Comparison of ENCODE assay signal across 9 cellular contexts in the genomic region with DNA sequence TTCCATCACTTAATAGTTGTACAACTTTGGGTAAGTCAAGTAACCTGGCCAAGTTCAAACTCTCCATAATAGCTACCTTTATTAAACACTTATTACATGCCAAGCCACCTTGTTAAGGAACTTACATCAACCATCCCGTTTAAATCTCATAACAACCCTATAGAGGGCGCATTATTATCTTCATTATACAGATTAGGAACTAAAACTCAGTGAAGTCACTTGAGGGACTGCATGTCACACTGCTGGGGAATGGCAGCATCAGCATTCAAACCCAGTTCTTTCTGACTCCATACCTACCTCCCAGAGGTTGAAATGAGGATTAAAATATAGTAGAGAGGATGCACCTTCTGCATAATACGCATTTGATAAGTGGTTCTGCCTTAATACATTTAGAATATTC. TPM values are rescaled to one million over a fixed set of nuclear protein-coding genes. Genes with fewer than 3 reads are reported as not detected.
DNase-seq lines count a peak whose midpoint lies in the region; ATAC-seq and TF ChIP-seq lines count a peak whose summit lies in the region.
"Had no signal": no experiment of that assay in that cellular context is flagged by ENCODE, and none has a peak within 500 bp of the region (broad histone marks: within the 10 kb centered on the region; RNA-seq: fewer than 3 reads in every experiment).

No MANE protein-coding gene starts in this region.

- H3K9me3 ChIP-seq in right cardiac atrium (ENCODE audit: control insufficient read depth, low read length), result no peaks in the 10 kb centered on the region

- H3K4me1 ChIP-seq in right cardiac atrium (ENCODE audit: control insufficient read depth, insufficient read depth, low read length), result no peaks in the 10 kb centered on the region

- intact Hi-C loops in Right ventricle myocardium inferior (cut with DNase I) (no loop called here), right cardiac atrium (cut with DNase I) (no loop called here)

- no peaks in the 10 kb centered on the region for H3K9me3 Mint-ChIP-seq in type B pancreatic cell

- no peak overlapping the region for H3K27ac ChIP-seq in right cardiac atrium (ENCODE audit: low read length)

- no peak overlapping the region for H3K4me3 ChIP-seq in right cardiac atrium (ENCODE audit: low read length)

- no peaks in the 10 kb centered on the region for H3K36me3 Mint-ChIP-seq in type B pancreatic cell

- peaks cover 9% of the 10 kb centered on the region for H3K27me3 Mint-ChIP-seq in type B pancreatic cell

- TF ChIP-seq CTCF in type B pancreatic cell (conservative IDR thresholded peaks at IDR 0.05), result peak; percentile 63

- ATAC-seq in Right ventricle myocardium inferior (peak; percentile 39), right cardiac atrium (no peak), GM21390 (IDR thresholded peaks at IDR 0.05; ENCODE audit: unreplicated experiment) (no peak), HG03571 (IDR thresholded peaks at IDR 0.05; ENCODE audit: unreplicated experiment) (no peak), HG02885 (IDR thresholded peaks at IDR 0.05; ENCODE audit: poor library complexity, unreplicated experiment) (no peak)

- no peak overlapping the region for H3K4me3 Mint-ChIP-seq in type B pancreatic cell

- H3K4me1 Mint-ChIP-seq in type B pancreatic cell (ENCODE audit: unreplicated experiment), result peaks cover 21% of the 10 kb centered on the region

- DNase-seq in Right ventricle myocardium inferior (ENCODE audit: missing footprints) (no peak), right cardiac atrium (no peak), OCI-M1 (lab: John Stamatoyannopoulos, UW) (peak; percentile 64), fibroblast of the conjunctiva (ENCODE audit: low read depth) (peak; percentile 5), type B pancreatic cell (ENCODE audit: extremely low spot score, unreplicated experiment) (no peak)

- WGBS in right cardiac atrium, result 38% methylated on average over 3 of the region's 3 CpGs

- no peak overlapping the region for H3K27ac Mint-ChIP-seq in type B pancreatic cell

- H3K27me3 ChIP-seq in right cardiac atrium (ENCODE audit: control insufficient read depth, insufficient read depth), result no peaks in the 10 kb centered on the region

RNA-seq across cellular contexts. Expression of gene PLA2G2C, which starts 47.1 kb away (rescaled TPM):
- not detected for total RNA-seq in Right ventricle myocardium inferior
- total RNA-seq in right cardiac atrium, result under 1 TPM in 1 of 4 donors, not detected in 3; 0.31 TPM
- polyA plus RNA-seq in right cardiac atrium, result 0.02 TPM
- total RNA-seq in type B pancreatic cell (ENCODE audit: low replicate concordance), result not detected in 2 replicates

RNA-seq across cellular contexts. Expression of gene UBXN10, which starts 47.5 kb away (rescaled TPM):
- 1.9 TPM for total RNA-seq in Right ventricle myocardium inferior
- 1 to 10 TPM; 4.7 to 6.3 (median 5.5) TPM for total RNA-seq in right cardiac atrium
- polyA plus RNA-seq in right cardiac atrium, result 3.2 TPM
- 1.6 and 5.0 TPM in 2 replicates for total RNA-seq in type B pancreatic cell (ENCODE audit: low replicate concordance)

RNA-seq across cellular contexts. Expression of gene VWA5B1, which starts 57.3 kb away (rescaled TPM):
- total RNA-seq in Right ventricle myocardium inferior, result not detected
- total RNA-seq in right cardiac atrium, result under 1 TPM; 0.18 to 0.51 (median 0.25) TPM
- 0.18 TPM for polyA plus RNA-seq in right cardiac atrium
- total RNA-seq in type B pancreatic cell (ENCODE audit: low replicate concordance), result 1.9 and 2.8 TPM in 2 replicates
- total RNA-seq: mononuclear cell had no signal

Comparison
In these comparisons a context has a peak if more than half of its experiments do, and no peak if none do; other contexts are left out.
1. DNase-seq: peak in OCI-M1 (single experiment) and fibroblast of the conjunctiva (single experiment); none in Right ventricle myocardium inferior (single experiment), right cardiac atrium (0 of 3) and type B pancreatic cell (single experiment).